ENCODE assay signal across 10 cellular contexts in genomic region chr2:233059547-233059796, GRCh38. TPM values are rescaled to one million over a fixed set of nuclear protein-coding genes. Genes with fewer than 3 reads are reported as not detected.
DNase-seq lines count a peak whose midpoint lies in the region; ATAC-seq and TF ChIP-seq lines count a peak whose summit lies in the region.
"Had no signal": no experiment of that assay in that cellular context is flagged by ENCODE, and none has a peak within 500 bp of the region (broad histone marks: within the 10 kb centered on the region; RNA-seq: fewer than 3 reads in every experiment).

No MANE protein-coding gene starts in this region.

- peaks cover 38 to 49% (median 45%) of the 10 kb centered on the region in 10 experiments for H3K4me1 ChIP-seq in BLaER1 treated with 17β-estradiol and CSF1 and Interleukin-3, amounts not matched to agents 10 nM and 100 nM
- H3K4me1 ChIP-seq in adrenal gland (replicated peaks in 1 of 2): no peaks in the 10 kb centered on the region
- peaks cover 25 to 32% of the 10 kb centered on the region in 2 donors for H3K4me1 ChIP-seq in naive thymus-derived CD4-positive, alpha-beta T cell (ENCODE audit: control insufficient read depth in 2 of 2, insufficient read depth in 2 of 2, low read length in 2 of 2)

- H3K27me3 Mint-ChIP-seq in naive thymus-derived CD4-positive, alpha-beta T cell: peaks cover 0 to 5% (median 0%) of the 10 kb centered on the region in 5 donors

- H3K4me3 Mint-ChIP-seq in naive thymus-derived CD4-positive, alpha-beta T cell: peak overlapping the region in 9 of 10 donors; percentile 86 to 98 (median 96)

- no peaks in the 10 kb centered on the region for H3K27me3 ChIP-seq in BLaER1 treated with 17β-estradiol and CSF1 and Interleukin-3, amounts not matched to agents 10 nM and 100 nM
- H3K27me3 ChIP-seq in adrenal gland: no peaks in the 10 kb centered on the region
- no peaks in the 10 kb centered on the region for H3K27me3 ChIP-seq in naive thymus-derived CD4-positive, alpha-beta T cell (ENCODE audit: control insufficient read depth in 2 of 2, insufficient read depth in 2 of 2, low read length in 2 of 2)

- peak overlapping the region; percentile 84 to 99 (median 94) for H3K27ac ChIP-seq in BLaER1 treated with 17β-estradiol and CSF1 and Interleukin-3, amounts not matched to agents 10 nM and 100 nM
- H3K27ac ChIP-seq in adrenal gland: peak overlapping the region in 4 of 5 donors; percentile 17 to 89 (median 50)
- peak overlapping the region; percentile 85 for H3K27ac ChIP-seq in naive thymus-derived CD4-positive, alpha-beta T cell (ENCODE audit: low read depth, low read length)

- CTCF ChIA-PET in naive thymus-derived CD4-positive, alpha-beta T cell (lab: Charles Lee): interaction anchor here (0.6 kb wide), 1 partner anchor 238 kb away, joined by 3 read pairs; no protein-coding TSS in a partner anchor

- peaks cover 29 to 41% (median 35%) of the 10 kb centered on the region in 7 donors for H3K4me1 Mint-ChIP-seq in naive thymus-derived CD4-positive, alpha-beta T cell

- H4K20me1 ChIP-seq in BLaER1 treated with 17β-estradiol and CSF1 and Interleukin-3, amounts not matched to agents 10 nM and 100 nM: peaks cover 22 to 41% (median 36%) of the 10 kb centered on the region in 11 experiments

- DNase-seq in adrenal gland: no peak
- no peak for DNase-seq in naive thymus-derived CD4-positive, alpha-beta T cell
- no peak for DNase-seq in NCI-H1417 (lab: John Stamatoyannopoulos, UW)
- DNase-seq in anterior cingulate cortex (lab: John Stamatoyannopoulos, UW): no peak
- DNase-seq: NCI-H1694 treated with DMSO at 0.1 percent for 48 hours had no signal

- no peak for TF ChIP-seq POLR2A in adrenal gland (IDR thresholded peaks at IDR 0.05)

- H3K36me3 Mint-ChIP-seq in naive thymus-derived CD4-positive, alpha-beta T cell: peaks cover 0 to 10% (median 0%) of the 10 kb centered on the region in 5 donors

- peaks cover 3 to 26% (median 16%) of the 10 kb centered on the region in 11 experiments; a peak in 19 of 22 replicates for H3K36me3 ChIP-seq in BLaER1 treated with 17β-estradiol and CSF1 and Interleukin-3, amounts not matched to agents 10 nM and 100 nM
- no peaks in the 10 kb centered on the region for H3K36me3 ChIP-seq in adrenal gland (replicated peaks in 1 of 2)
- peaks cover 0 to 20% (median 0%) of the 10 kb centered on the region in 3 experiments for H3K36me3 ChIP-seq in naive thymus-derived CD4-positive, alpha-beta T cell (ENCODE audit: control insufficient read depth in 2 of 3, insufficient read depth in 3 of 3, low read length in 3 of 3)

- WGBS in adrenal gland, 4 donors: 0 to 68% (median 47%) methylated on average over 1 to 7 of the region's 7 CpGs

- TF ChIP-seq CTCF in adrenal gland (IDR thresholded peaks at IDR 0.05): no peak

- peak overlapping the region in 8 of 9 donors; percentile 90 to 99 (median 95) for H3K27ac Mint-ChIP-seq in naive thymus-derived CD4-positive, alpha-beta T cell

- ATAC-seq in GM21723 (IDR thresholded peaks at IDR 0.05; ENCODE audit: unreplicated experiment) (peak; percentile 4), GM18498 (IDR thresholded peaks at IDR 0.05; ENCODE audit: unreplicated experiment) (no peak), HG03095 (IDR thresholded peaks at IDR 0.05; ENCODE audit: unreplicated experiment) (no peak)
- ATAC-seq in naive thymus-derived CD4-positive, alpha-beta T cell: no peak

- no peaks in the 10 kb centered on the region for H3K9me3 ChIP-seq in BLaER1 treated with 17β-estradiol and CSF1 and Interleukin-3, amounts not matched to agents 10 nM and 100 nM (replicated peaks in 1 of 11)
- H3K9me3 ChIP-seq in adrenal gland (replicated peaks in 1 of 3): no peaks in the 10 kb centered on the region
- no peaks in the 10 kb centered on the region for H3K9me3 ChIP-seq in naive thymus-derived CD4-positive, alpha-beta T cell (ENCODE audit: control insufficient read depth in 2 of 3, low read length in 3 of 3)

- H3K4me2 ChIP-seq in BLaER1 treated with 17β-estradiol and CSF1 and Interleukin-3, amounts not matched to agents 10 nM and 100 nM: peak overlapping the region; percentile 86 to 100 (median 98)

- peak overlapping the region; percentile 74 to 98 (median 88); a peak in 18 of 20 replicates for H3K4me3 ChIP-seq in BLaER1 treated with 17β-estradiol and CSF1 and Interleukin-3, amounts not matched to agents 10 nM and 100 nM
- no peak overlapping the region for H3K4me3 ChIP-seq in adrenal gland
- peak overlapping the region; percentile 88 for H3K4me3 ChIP-seq in naive thymus-derived CD4-positive, alpha-beta T cell (ENCODE audit: low read length)

- no peaks in the 10 kb centered on the region for H3K9me3 Mint-ChIP-seq in naive thymus-derived CD4-positive, alpha-beta T cell

- H3K9ac ChIP-seq in BLaER1 treated with 17β-estradiol and CSF1 and Interleukin-3, amounts not matched to agents 10 nM and 100 nM: peak overlapping the region; percentile 85 to 96 (median 90)

- intact Hi-C loops in adrenal gland (cut with DNase I): no loop called here
- intact Hi-C loops in naive thymus-derived CD4-positive, alpha-beta T cell (cut with micrococcal nuclease): no loop called here

- POLR2A ChIA-PET in naive thymus-derived CD4-positive, alpha-beta T cell (lab: Charles Lee): interaction anchor here (0.8 to 4.4 kb wide), 7 partner anchors 10 to 325 kb away, joined by 4 to 144 read pairs (median 8); no protein-coding TSS in a partner anchor

RNA-seq across cellular contexts. Expression of gene INPP5D, which starts 0.7 kb away (rescaled TPM):
- total RNA-seq in adrenal gland: 10 to 100 TPM in 7 of 8 donors, 1 to 10 TPM in 1; 7.1 to 29.4 (median 17.0) TPM
- 10 to 100 TPM in 1 of 3 donors, 1 to 10 TPM in 2; 4.5 to 15.6 (median 5.9) TPM for polyA plus RNA-seq in adrenal gland
- total RNA-seq in naive thymus-derived CD4-positive, alpha-beta T cell: 100 to 1,000 TPM; 106 to 232 (median 126) TPM
- polyA plus RNA-seq in naive thymus-derived CD4-positive, alpha-beta T cell: 100 to 1,000 TPM in 1 of 2 donors, 10 to 100 TPM in 1; 41.0 to 122 TPM

RNA-seq across cellular contexts. Expression of gene NEU2, which starts 27.0 kb away (rescaled TPM):
- not detected for total RNA-seq in adrenal gland
- polyA plus RNA-seq in adrenal gland: not detected
- not detected for total RNA-seq in naive thymus-derived CD4-positive, alpha-beta T cell
- polyA plus RNA-seq in naive thymus-derived CD4-positive, alpha-beta T cell: not detected
- polyA plus RNA-seq: adipose tissue had no signal

RNA-seq across cellular contexts. Expression of gene NGEF, which starts 46.4 kb away (rescaled TPM):
- total RNA-seq in adrenal gland: 100 to 1,000 TPM in 1 of 8 donors, 10 to 100 TPM in 7; 32.0 to 258 (median 46.1) TPM
- polyA plus RNA-seq in adrenal gland: 100 to 1,000 TPM in 1 of 3 donors, 10 to 100 TPM in 2; 10.1 to 467 (median 28.5) TPM
- not detected for total RNA-seq in naive thymus-derived CD4-positive, alpha-beta T cell
- polyA plus RNA-seq in naive thymus-derived CD4-positive, alpha-beta T cell: not detected

Comparison
In these comparisons a context has a peak if more than half of its experiments do, and no peak if none do; other contexts are left out.
1. H3K4me3 ChIP-seq: peak in BLaER1 treated with 17β-estradiol and CSF1 and Interleukin-3, amounts not matched to agents 10 nM and 100 nM (10 of 10) and naive thymus-derived CD4-positive, alpha-beta T cell (single experiment); none in adrenal gland (0 of 4).
2. RNA of gene NGEF, which starts 46.4 kb away (total RNA-seq): 32.0 to 258 TPM in adrenal gland; not detected in naive thymus-derived CD4-positive, alpha-beta T cell; every median in the first group is over 10 times any median in the second.
3. Peak in every context shown above with its lines, with median percentiles within 50 percentile points of each other: H3K27ac ChIP-seq.